ENCODE assay signal across 23 cellular contexts in the genomic region with DNA sequence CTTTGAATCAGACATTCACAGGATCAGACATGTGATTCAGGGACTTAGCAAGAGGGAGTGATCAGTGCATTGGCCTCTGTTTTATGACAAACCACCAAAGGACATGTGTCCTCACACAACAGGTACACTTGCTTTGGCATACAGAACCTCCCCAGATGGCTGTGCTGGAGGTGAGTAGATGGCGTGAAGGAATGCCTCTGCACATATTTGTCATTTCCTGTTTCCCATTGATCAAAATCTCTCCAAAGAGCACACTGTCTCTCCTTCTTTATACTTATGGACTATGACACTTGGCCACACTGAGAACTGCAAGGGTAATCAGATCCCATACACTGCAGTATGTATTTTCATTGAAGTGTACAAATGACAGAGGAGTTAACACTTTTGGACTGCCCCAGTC.
"Had no signal": no experiment of that assay in that cellular context is flagged by ENCODE, and none has a peak within 500 bp of the region (broad histone marks: within the 10 kb centered on the region; RNA-seq: fewer than 3 reads in every experiment).

No MANE protein-coding gene starts in this region.

- H3K36me3 ChIP-seq: colonic mucosa, esophagus squamous epithelium, gastrocnemius medialis, uterus had no signal

- H3K27me3 Mint-ChIP-seq: activated naive CD8-positive, alpha-beta T cell treated with anti-CD3 and anti-CD28 coated beads for 36 hours; effector memory CD8-positive, alpha-beta T cell; naive B cell; stimulated activated naive B cell treated with anti-CD40 and anti-IgM and Interleukin-4, amounts not matched to agents 10 μg/mL and 1 μg/mL and 100 μg/mL, for 72 hours had no signal

- ATAC-seq: effector memory CD8-positive, alpha-beta T cell; gastrocnemius medialis; left colon; sciatic nerve; stimulated activated naive B cell treated with anti-CD40 and anti-IgM and Interleukin-4, amounts not matched to agents 10 μg/mL and 1 μg/mL and 100 μg/mL, for 72 hours had no signal

- H3K9me3 ChIP-seq: colonic mucosa, esophagus squamous epithelium, gastrocnemius medialis, uterus had no signal

- H3K36me3 Mint-ChIP-seq: activated naive CD8-positive, alpha-beta T cell treated with anti-CD3 and anti-CD28 coated beads for 36 hours; naive B cell; stimulated activated naive B cell treated with anti-CD40 and anti-IgM and Interleukin-4, amounts not matched to agents 10 μg/mL and 1 μg/mL and 100 μg/mL, for 72 hours had no signal

- H3K4me1 Mint-ChIP-seq: activated naive CD8-positive, alpha-beta T cell treated with anti-CD3 and anti-CD28 coated beads for 36 hours; naive B cell; stimulated activated naive B cell treated with anti-CD40 and anti-IgM and Interleukin-4, amounts not matched to agents 10 μg/mL and 1 μg/mL and 100 μg/mL, for 72 hours had no signal

- H3K27ac ChIP-seq: colonic mucosa, dorsolateral prefrontal cortex, esophagus squamous epithelium, gastrocnemius medialis, uterus had no signal

- H3K27ac Mint-ChIP-seq: activated naive CD8-positive, alpha-beta T cell treated with anti-CD3 and anti-CD28 coated beads for 36 hours; effector memory CD8-positive, alpha-beta T cell; naive B cell; stimulated activated naive B cell treated with anti-CD40 and anti-IgM and Interleukin-4, amounts not matched to agents 10 μg/mL and 1 μg/mL and 100 μg/mL, for 72 hours had no signal

- H3K4me3 ChIP-seq: colonic mucosa, dorsolateral prefrontal cortex, esophagus squamous epithelium, gastrocnemius medialis, uterus had no signal

- H3K27me3 ChIP-seq: colonic mucosa, esophagus squamous epithelium, gastrocnemius medialis, uterus had no signal

- H3K4me1 ChIP-seq: colonic mucosa, esophagus squamous epithelium, gastrocnemius medialis, uterus had no signal

- DNase-seq: activated CD4-positive, alpha-beta T cell treated with anti-CD3 and anti-CD28 coated beads for 4 hours; activated CD4-positive, alpha-beta T cell treated with anti-CD3 and anti-CD28 coated beads, Interleukin-2, amount 50 U/mL, for 48 hours; activated CD4-positive, CD25-positive, alpha-beta regulatory T cell; activated naive CD4-positive, alpha-beta T cell treated with Interleukin-2 at 50 U/mL for 16 hours; activated naive CD8-positive, alpha-beta T cell treated with anti-CD3 and anti-CD28 coated beads for 36 hours; activated T-cell treated with anti-CD3 and anti-CD28 coated beads, Interleukin-2, amount 50 U/mL, for 48 hours; colonic mucosa; dorsolateral prefrontal cortex; effector memory CD8-positive, alpha-beta T cell; esophagus squamous epithelium; gastrocnemius medialis; hypothalamus; left colon; naive B cell; occipital lobe; posterior cingulate gyrus; small intestine; stimulated activated CD4-positive, alpha-beta T cell treated with anti-CD3 and anti-CD28 coated beads, Interleukin-15, amount 100 ng/mL, for 24 hours; stimulated activated CD8-positive, alpha-beta memory T cell treated with anti-CD3 and anti-CD28 coated beads, Interleukin-4, amount 100 ng/mL, for 48 hours; stimulated activated naive B cell treated with anti-CD40 and anti-IgM and Interleukin-4, amounts not matched to agents 10 μg/mL and 1 μg/mL and 100 μg/mL, for 72 hours; trophoblast cell; uterus had no signal

- H3K4me3 Mint-ChIP-seq: activated naive CD8-positive, alpha-beta T cell treated with anti-CD3 and anti-CD28 coated beads for 36 hours; effector memory CD8-positive, alpha-beta T cell; naive B cell; stimulated activated naive B cell treated with anti-CD40 and anti-IgM and Interleukin-4, amounts not matched to agents 10 μg/mL and 1 μg/mL and 100 μg/mL, for 72 hours had no signal
